ENCODE assay signal across 1 cellular context in the genomic region with DNA sequence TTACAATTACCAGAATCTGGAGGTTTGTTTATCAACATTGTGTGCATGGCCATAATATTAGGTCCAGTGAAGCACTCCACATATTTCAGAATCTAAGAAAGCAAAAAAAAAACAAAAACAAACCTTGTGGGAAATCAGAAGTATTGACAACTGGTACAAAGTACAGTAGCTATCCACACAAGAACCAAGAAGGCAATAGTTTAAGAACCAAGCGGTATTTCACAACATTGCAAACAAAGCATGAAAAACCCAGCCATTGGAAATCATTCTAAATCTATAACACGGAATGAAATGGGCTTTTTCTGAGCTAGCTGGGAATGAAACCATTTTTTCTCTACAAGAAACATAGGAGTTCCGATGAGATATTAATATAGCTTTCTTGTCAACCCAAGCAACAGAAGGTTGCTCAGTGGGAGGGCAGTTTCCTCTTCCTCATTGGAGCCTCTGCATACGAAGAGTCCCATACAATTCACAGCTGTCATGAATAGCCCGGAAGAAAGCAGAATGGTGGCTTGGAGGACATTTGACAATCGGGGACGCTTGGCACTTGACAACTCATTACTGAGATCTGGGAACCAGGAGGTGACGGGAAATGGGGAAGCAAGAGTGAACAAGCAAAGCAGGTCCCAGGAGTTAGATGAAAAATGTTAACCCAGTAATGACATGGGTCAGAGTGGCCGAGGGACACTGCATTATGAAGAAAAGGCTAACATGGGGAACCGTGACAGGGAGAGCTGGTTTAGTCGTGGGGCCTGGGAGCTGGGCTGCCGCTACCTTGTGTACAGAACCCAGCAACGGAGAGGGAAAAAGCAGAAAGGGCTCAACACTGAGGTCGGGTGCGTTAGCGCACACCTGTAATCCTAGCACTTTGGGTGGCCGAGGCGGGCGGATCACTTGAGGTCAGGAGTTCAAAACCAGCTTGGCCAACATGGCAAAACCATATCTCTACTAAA.
TF ChIP-seq lines count a peak whose summit lies in the region.

No MANE protein-coding gene starts in this region.

TF ChIP-seq in HepG2, 621 proteins besides CTCF, POLR2A, EP300 and RAD21 (continued from another document and continues in another):
- TF ChIP-seq, protein P1, sequence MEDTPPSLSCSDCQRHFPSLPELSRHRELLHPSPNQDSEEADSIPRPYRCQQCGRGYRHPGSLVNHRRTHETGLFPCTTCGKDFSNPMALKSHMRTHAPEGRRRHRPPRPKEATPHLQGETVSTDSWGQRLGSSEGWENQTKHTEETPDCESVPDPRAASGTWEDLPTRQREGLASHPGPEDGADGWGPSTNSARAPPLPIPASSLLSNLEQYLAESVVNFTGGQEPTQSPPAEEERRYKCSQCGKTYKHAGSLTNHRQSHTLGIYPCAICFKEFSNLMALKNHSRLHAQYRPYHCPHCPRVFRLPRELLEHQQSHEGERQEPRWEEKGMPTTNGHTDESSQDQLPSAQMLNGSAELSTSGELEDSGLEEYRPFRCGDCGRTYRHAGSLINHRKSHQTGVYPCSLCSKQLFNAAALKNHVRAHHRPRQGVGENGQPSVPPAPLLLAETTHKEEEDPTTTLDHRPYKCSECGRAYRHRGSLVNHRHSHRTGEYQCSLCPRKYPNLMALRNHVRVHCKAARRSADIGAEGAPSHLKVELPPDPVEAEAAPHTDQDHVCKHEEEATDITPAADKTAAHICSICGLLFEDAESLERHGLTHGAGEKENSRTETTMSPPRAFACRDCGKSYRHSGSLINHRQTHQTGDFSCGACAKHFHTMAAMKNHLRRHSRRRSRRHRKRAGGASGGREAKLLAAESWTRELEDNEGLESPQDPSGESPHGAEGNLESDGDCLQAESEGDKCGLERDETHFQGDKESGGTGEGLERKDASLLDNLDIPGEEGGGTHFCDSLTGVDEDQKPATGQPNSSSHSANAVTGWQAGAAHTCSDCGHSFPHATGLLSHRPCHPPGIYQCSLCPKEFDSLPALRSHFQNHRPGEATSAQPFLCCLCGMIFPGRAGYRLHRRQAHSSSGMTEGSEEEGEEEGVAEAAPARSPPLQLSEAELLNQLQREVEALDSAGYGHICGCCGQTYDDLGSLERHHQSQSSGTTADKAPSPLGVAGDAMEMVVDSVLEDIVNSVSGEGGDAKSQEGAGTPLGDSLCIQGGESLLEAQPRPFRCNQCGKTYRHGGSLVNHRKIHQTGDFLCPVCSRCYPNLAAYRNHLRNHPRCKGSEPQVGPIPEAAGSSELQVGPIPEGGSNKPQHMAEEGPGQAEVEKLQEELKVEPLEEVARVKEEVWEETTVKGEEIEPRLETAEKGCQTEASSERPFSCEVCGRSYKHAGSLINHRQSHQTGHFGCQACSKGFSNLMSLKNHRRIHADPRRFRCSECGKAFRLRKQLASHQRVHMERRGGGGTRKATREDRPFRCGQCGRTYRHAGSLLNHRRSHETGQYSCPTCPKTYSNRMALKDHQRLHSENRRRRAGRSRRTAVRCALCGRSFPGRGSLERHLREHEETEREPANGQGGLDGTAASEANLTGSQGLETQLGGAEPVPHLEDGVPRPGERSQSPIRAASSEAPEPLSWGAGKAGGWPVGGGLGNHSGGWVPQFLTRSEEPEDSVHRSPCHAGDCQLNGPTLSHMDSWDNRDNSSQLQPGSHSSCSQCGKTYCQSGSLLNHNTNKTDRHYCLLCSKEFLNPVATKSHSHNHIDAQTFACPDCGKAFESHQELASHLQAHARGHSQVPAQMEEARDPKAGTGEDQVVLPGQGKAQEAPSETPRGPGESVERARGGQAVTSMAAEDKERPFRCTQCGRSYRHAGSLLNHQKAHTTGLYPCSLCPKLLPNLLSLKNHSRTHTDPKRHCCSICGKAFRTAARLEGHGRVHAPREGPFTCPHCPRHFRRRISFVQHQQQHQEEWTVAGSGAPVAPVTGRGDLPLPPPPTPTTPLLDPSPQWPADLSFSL (CRISPR knock-in tag; IDR thresholded peaks at IDR 0.05), result no peak
- no peak for TF ChIP-seq ZNF432 (CRISPR knock-in tag; IDR thresholded peaks at IDR 0.05; ENCODE audit: borderline replicate concordance)
- TF ChIP-seq ZNF136 (CRISPR knock-in tag; IDR thresholded peaks at IDR 0.05; ENCODE audit: low read depth), result no peak
- TF ChIP-seq CCAR2 (optimal IDR thresholded peaks at IDR 0.05; ENCODE audit: low read depth, low read length), result no peak
- TF ChIP-seq ZNF552 (CRISPR knock-in tag; IDR thresholded peaks at IDR 0.05; ENCODE audit: borderline replicate concordance), result no peak
- TF ChIP-seq ARNT2 (CRISPR knock-in tag; IDR thresholded peaks at IDR 0.05; ENCODE audit: low read depth), result no peak
- no peak for TF ChIP-seq ZNF367 (CRISPR knock-in tag; IDR thresholded peaks at IDR 0.05; ENCODE audit: borderline replicate concordance)
- TF ChIP-seq, protein P2, sequence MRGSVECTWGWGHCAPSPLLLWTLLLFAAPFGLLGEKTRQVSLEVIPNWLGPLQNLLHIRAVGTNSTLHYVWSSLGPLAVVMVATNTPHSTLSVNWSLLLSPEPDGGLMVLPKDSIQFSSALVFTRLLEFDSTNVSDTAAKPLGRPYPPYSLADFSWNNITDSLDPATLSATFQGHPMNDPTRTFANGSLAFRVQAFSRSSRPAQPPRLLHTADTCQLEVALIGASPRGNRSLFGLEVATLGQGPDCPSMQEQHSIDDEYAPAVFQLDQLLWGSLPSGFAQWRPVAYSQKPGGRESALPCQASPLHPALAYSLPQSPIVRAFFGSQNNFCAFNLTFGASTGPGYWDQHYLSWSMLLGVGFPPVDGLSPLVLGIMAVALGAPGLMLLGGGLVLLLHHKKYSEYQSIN (CRISPR knock-in tag; IDR thresholded peaks at IDR 0.05; ENCODE audit: borderline replicate concordance), result no peak
- no peak for TF ChIP-seq ZNF83 (CRISPR knock-in tag; IDR thresholded peaks at IDR 0.05; ENCODE audit: borderline replicate concordance)
- no peak for TF ChIP-seq KDM3A (CRISPR knock-in tag; IDR thresholded peaks at IDR 0.05; ENCODE audit: low read depth)
- TF ChIP-seq, protein P3, sequence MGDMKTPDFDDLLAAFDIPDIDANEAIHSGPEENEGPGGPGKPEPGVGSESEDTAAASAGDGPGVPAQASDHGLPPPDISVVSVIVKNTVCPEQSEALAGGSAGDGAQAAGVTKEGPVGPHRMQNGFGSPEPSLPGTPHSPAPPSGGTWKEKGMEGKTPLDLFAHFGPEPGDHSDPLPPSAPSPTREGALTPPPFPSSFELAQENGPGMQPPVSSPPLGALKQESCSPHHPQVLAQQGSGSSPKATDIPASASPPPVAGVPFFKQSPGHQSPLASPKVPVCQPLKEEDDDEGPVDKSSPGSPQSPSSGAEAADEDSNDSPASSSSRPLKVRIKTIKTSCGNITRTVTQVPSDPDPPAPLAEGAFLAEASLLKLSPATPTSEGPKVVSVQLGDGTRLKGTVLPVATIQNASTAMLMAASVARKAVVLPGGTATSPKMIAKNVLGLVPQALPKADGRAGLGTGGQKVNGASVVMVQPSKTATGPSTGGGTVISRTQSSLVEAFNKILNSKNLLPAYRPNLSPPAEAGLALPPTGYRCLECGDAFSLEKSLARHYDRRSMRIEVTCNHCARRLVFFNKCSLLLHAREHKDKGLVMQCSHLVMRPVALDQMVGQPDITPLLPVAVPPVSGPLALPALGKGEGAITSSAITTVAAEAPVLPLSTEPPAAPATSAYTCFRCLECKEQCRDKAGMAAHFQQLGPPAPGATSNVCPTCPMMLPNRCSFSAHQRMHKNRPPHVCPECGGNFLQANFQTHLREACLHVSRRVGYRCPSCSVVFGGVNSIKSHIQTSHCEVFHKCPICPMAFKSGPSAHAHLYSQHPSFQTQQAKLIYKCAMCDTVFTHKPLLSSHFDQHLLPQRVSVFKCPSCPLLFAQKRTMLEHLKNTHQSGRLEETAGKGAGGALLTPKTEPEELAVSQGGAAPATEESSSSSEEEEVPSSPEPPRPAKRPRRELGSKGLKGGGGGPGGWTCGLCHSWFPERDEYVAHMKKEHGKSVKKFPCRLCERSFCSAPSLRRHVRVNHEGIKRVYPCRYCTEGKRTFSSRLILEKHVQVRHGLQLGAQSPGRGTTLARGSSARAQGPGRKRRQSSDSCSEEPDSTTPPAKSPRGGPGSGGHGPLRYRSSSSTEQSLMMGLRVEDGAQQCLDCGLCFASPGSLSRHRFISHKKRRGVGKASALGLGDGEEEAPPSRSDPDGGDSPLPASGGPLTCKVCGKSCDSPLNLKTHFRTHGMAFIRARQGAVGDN (CRISPR knock-in tag; IDR thresholded peaks at IDR 0.05), result peak; percentile 32; the same call in 1 of the 2 replicates
- TF ChIP-seq TRIM24 (CRISPR knock-in tag; IDR thresholded peaks at IDR 0.05), result no peak
- no peak for TF ChIP-seq ZNF557 (CRISPR knock-in tag; IDR thresholded peaks at IDR 0.05)
- no peak for TF ChIP-seq HCFC1 (IDR thresholded peaks at IDR 0.05; ENCODE audit: low read depth, low read length)
- TF ChIP-seq, protein P4, sequence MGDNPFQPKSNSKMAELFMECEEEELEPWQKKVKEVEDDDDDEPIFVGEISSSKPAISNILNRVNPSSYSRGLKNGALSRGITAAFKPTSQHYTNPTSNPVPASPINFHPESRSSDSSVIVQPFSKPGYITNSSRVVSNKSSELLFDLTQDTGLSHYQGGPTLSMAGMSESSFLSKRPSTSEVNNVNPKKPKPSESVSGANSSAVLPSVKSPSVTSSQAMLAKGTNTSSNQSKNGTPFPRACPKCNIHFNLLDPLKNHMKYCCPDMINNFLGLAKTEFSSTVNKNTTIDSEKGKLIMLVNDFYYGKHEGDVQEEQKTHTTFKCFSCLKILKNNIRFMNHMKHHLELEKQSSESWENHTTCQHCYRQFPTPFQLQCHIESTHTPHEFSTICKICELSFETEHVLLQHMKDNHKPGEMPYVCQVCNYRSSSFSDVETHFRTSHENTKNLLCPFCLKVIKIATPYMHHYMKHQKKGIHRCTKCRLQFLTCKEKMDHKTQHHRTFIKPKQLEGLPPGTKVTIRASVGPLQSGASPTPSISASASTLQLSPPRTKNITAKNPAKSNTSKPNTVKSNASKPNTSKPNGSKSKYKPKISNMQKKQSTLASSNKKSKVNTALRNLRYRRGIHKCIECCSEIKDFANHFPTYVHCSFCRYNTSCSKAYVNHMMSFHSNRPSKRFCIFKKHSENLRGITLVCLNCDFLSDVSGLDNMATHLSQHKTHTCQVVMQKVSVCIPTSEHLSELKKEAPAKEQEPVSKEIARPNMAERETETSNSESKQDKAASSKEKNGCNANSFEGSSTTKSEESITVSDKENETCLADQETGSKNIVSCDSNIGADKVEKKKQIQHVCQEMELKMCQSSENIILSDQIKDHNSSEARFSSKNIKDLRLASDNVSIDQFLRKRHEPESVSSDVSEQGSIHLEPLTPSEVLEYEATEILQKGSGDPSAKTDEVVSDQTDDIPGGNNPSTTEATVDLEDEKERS (CRISPR knock-in tag; IDR thresholded peaks at IDR 0.05), result no peak
- TF ChIP-seq, protein P5, sequence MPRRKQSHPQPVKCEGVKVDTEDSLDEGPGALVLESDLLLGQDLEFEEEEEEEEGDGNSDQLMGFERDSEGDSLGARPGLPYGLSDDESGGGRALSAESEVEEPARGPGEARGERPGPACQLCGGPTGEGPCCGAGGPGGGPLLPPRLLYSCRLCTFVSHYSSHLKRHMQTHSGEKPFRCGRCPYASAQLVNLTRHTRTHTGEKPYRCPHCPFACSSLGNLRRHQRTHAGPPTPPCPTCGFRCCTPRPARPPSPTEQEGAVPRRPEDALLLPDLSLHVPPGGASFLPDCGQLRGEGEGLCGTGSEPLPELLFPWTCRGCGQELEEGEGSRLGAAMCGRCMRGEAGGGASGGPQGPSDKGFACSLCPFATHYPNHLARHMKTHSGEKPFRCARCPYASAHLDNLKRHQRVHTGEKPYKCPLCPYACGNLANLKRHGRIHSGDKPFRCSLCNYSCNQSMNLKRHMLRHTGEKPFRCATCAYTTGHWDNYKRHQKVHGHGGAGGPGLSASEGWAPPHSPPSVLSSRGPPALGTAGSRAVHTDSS (CRISPR knock-in tag; conservative IDR thresholded peaks at IDR 0.05), result no peak
- TF ChIP-seq ATRX (CRISPR knock-in tag; IDR thresholded peaks at IDR 0.05; ENCODE audit: borderline replicate concordance), result no peak
- no peak for TF ChIP-seq NCOA5 (CRISPR knock-in tag; IDR thresholded peaks at IDR 0.05)
- no peak for TF ChIP-seq ZNF891 (CRISPR knock-in tag; IDR thresholded peaks at IDR 0.05)
- TF ChIP-seq ZNF329 (CRISPR knock-in tag; IDR thresholded peaks at IDR 0.05; ENCODE audit: low read depth), result no peak
- TF ChIP-seq ZNF674 (CRISPR knock-in tag; IDR thresholded peaks at IDR 0.05; ENCODE audit: low read depth), result no peak
- TF ChIP-seq ZNF768 (CRISPR knock-in tag; IDR thresholded peaks at IDR 0.05), result no peak
- no peak for TF ChIP-seq ELF1 (CRISPR knock-in tag; IDR thresholded peaks at IDR 0.05)
- TF ChIP-seq ISX (CRISPR knock-in tag; conservative IDR thresholded peaks at IDR 0.05), result no peak
- TF ChIP-seq, protein P6, sequence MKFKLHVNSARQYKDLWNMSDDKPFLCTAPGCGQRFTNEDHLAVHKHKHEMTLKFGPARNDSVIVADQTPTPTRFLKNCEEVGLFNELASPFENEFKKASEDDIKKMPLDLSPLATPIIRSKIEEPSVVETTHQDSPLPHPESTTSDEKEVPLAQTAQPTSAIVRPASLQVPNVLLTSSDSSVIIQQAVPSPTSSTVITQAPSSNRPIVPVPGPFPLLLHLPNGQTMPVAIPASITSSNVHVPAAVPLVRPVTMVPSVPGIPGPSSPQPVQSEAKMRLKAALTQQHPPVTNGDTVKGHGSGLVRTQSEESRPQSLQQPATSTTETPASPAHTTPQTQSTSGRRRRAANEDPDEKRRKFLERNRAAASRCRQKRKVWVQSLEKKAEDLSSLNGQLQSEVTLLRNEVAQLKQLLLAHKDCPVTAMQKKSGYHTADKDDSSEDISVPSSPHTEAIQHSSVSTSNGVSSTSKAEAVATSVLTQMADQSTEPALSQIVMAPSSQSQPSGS (CRISPR knock-in tag; IDR thresholded peaks at IDR 0.05), result peak; percentile 40; the same call in 1 of the 2 replicates
- TF ChIP-seq, protein P7, sequence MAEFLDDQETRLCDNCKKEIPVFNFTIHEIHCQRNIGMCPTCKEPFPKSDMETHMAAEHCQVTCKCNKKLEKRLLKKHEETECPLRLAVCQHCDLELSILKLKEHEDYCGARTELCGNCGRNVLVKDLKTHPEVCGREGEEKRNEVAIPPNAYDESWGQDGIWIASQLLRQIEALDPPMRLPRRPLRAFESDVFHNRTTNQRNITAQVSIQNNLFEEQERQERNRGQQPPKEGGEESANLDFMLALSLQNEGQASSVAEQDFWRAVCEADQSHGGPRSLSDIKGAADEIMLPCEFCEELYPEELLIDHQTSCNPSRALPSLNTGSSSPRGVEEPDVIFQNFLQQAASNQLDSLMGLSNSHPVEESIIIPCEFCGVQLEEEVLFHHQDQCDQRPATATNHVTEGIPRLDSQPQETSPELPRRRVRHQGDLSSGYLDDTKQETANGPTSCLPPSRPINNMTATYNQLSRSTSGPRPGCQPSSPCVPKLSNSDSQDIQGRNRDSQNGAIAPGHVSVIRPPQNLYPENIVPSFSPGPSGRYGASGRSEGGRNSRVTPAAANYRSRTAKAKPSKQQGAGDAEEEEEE (CRISPR knock-in tag; IDR thresholded peaks at IDR 0.05; ENCODE audit: borderline replicate concordance), result no peak
- no peak for TF ChIP-seq HNRNPLL (IDR thresholded peaks at IDR 0.05; ENCODE audit: low read depth, low read length, poor library complexity, severe bottlenecking)
- TF ChIP-seq AGO2 (optimal IDR thresholded peaks at IDR 0.05; ENCODE audit: low read depth, low read length), result no peak
- no peak for TF ChIP-seq ZNF282 (IDR thresholded peaks at IDR 0.05; ENCODE audit: partially characterized antibody)
- TF ChIP-seq ZNF543 (CRISPR knock-in tag; IDR thresholded peaks at IDR 0.05), result no peak
- TF ChIP-seq RFXANK (CRISPR knock-in tag; IDR thresholded peaks at IDR 0.05), result no peak
- TF ChIP-seq HMG20A (CRISPR knock-in tag; IDR thresholded peaks at IDR 0.05; ENCODE audit: borderline replicate concordance), result peak; percentile 62; the same call in 1 of the 2 replicates
- no peak for TF ChIP-seq ZNF224 (CRISPR knock-in tag; IDR thresholded peaks at IDR 0.05)
- no peak for TF ChIP-seq ZNF879 (CRISPR knock-in tag; IDR thresholded peaks at IDR 0.05)
- TF ChIP-seq NKX3-1 (CRISPR knock-in tag; IDR thresholded peaks at IDR 0.05), result no peak
